19 cellular contexts compared by ENCODE assay signal in the genomic region with DNA sequence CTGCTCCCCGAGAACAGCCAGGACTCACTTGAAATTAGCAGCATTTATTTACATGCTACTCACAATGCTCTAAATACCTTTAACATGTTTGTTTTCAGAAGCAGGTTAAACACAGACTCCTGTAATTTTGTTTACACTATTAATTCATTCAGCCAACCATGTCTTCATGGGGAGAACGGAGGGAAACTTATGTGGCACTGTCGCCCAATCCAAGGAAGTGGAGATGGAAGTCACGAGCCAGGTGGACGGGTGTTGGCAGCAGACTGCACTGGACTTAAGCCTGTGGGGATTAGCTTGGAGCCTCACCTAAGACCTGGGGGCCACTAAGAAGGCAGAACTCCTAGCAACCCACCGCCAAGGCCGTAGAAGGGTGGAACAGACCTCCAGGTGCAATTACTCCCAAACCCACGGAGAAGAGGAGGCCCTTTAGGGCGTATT. TPM values are rescaled to one million over a fixed set of nuclear protein-coding genes. Genes with fewer than 3 reads are reported as not detected.
DNase-seq lines count a peak whose midpoint lies in the region; ATAC-seq and TF ChIP-seq lines count a peak whose summit lies in the region.
"Had no signal": no experiment of that assay in that cellular context is flagged by ENCODE, and none has a peak within 500 bp of the region (broad histone marks: within the 10 kb centered on the region; RNA-seq: fewer than 3 reads in every experiment).

No MANE protein-coding gene starts in this region.

- CTCF ChIA-PET in PC-3 (lab: Charles Lee): no interaction called here

- H3K27me3 Mint-ChIP-seq in GM23338 (ENCODE audit: insufficient read depth, low read depth, poor library complexity) (peaks cover 21% of the 10 kb centered on the region), natural killer cell (ENCODE audit: low read depth in 2 of 2) (peaks cover 0 to 9% of the 10 kb centered on the region in 2 donors)

- H3K27me3 ChIP-seq in GM23338 (ENCODE audit: insufficient read depth): no peaks in the 10 kb centered on the region
- no peaks in the 10 kb centered on the region for H3K27me3 ChIP-seq in PC-3 (ENCODE audit: low read length)
- H3K27me3 ChIP-seq in lower lobe of right lung (ENCODE audit: low read depth): peaks cover 10% of the 10 kb centered on the region
- H3K27me3 ChIP-seq: BLaER1, brain microvascular endothelial cell had no signal

- H3K27ac ChIP-seq in GM23338 (ENCODE audit: low read depth) (peak overlapping the region; percentile 69; the same call in 1 of the 2 replicates), PC-3 (ENCODE audit: low read length) (no peak overlapping the region), lower lobe of right lung (no peak overlapping the region)
- H3K27ac ChIP-seq: BLaER1, brain microvascular endothelial cell had no signal

- H3K36me3 ChIP-seq in GM23338 (ENCODE audit: insufficient read depth) (peaks cover 11% of the 10 kb centered on the region; the same call in 1 of the 2 replicates), PC-3 (ENCODE audit: low read depth, low read length) (peaks cover 35% of the 10 kb centered on the region), lower lobe of right lung (no peaks in the 10 kb centered on the region)
- H3K36me3 ChIP-seq: brain microvascular endothelial cell had no signal

- H2AFZ ChIP-seq in GM23338 (no peak overlapping the region), PC-3 (ENCODE audit: low read length) (no peak overlapping the region)

- POLR2A ChIA-PET in PC-3 (lab: Charles Lee; ENCODE audit: unreplicated experiment): no interaction called here

- H3K9me2 ChIP-seq in GM23338 (ENCODE audit: insufficient read depth): no peaks in the 10 kb centered on the region
- H3K9me2 ChIP-seq in PC-3 (replicated peaks; ENCODE audit: low read length): no peaks in the 10 kb centered on the region

- peak; percentile 68 for DNase-seq in DMS53 (lab: John Stamatoyannopoulos, UW)
- no peak for DNase-seq in GM23338 (ENCODE audit: low spot score)
- DNase-seq in PC-3: no peak
- DNase-seq in lower lobe of right lung: peak; percentile 16
- no peak for DNase-seq in natural killer cell
- DNase-seq: activated CD8-positive, alpha-beta memory T cell treated with anti-CD3 and anti-CD28 coated beads, Interleukin-2, amount 50 U/mL, for 4 hours; brain microvascular endothelial cell; NCI-H1048; retina; stimulated activated CD4-positive, alpha-beta T cell treated with anti-CD3 and anti-CD28 coated beads, Interleukin-2, amount 100 ng/mL, for 24 hours; T-helper 1 cell had no signal

- no peak overlapping the region for H3K9ac ChIP-seq in PC-3 (ENCODE audit: low read length)
- H3K9ac ChIP-seq: BLaER1 had no signal

- no peak for ATAC-seq in GM23338
- ATAC-seq in PC-3: peak; percentile 6; the same call in 1 of the 2 replicates
- no peak for ATAC-seq in lower lobe of right lung
- ATAC-seq in natural killer cell: no peak
- no peak for ATAC-seq in GM21515 (IDR thresholded peaks at IDR 0.05; ENCODE audit: unreplicated experiment)
- ATAC-seq in GM21367 (IDR thresholded peaks at IDR 0.05; ENCODE audit: unreplicated experiment): no peak

- H3K4me3 Mint-ChIP-seq in GM23338: no peak overlapping the region
- no peak overlapping the region for H3K4me3 Mint-ChIP-seq in natural killer cell
- H3K4me3 Mint-ChIP-seq: activated naive CD4-positive, alpha-beta T cell treated with anti-CD3 and anti-CD28 coated beads, Interleukin-2, amount 50 U/mL, for 24 hours; memory B cell had no signal

- H3K4me3 ChIP-seq in GM23338 (no peak overlapping the region), PC-3 (ENCODE audit: low read length) (no peak overlapping the region), lower lobe of right lung (no peak overlapping the region)
- H3K4me3 ChIP-seq: BLaER1, HAP-1 had no signal

- peaks cover 39% of the 10 kb centered on the region for H3K36me3 Mint-ChIP-seq in GM23338 (ENCODE audit: low read depth)
- H3K36me3 Mint-ChIP-seq in natural killer cell: no peaks in the 10 kb centered on the region
- H3K36me3 Mint-ChIP-seq: activated naive CD4-positive, alpha-beta T cell treated with anti-CD3 and anti-CD28 coated beads, Interleukin-2, amount 50 U/mL, for 24 hours; memory B cell had no signal

- H3K4me1 Mint-ChIP-seq in GM23338 (peaks cover 37% of the 10 kb centered on the region), natural killer cell (peaks cover 4 to 5% of the 10 kb centered on the region in 2 donors)
- H3K4me1 Mint-ChIP-seq: activated naive CD4-positive, alpha-beta T cell treated with anti-CD3 and anti-CD28 coated beads, Interleukin-2, amount 50 U/mL, for 24 hours had no signal

- intact Hi-C loops in PC-3 (cut with micrococcal nuclease) (loop anchor here (5.0 kb wide), 1 partner anchor 208 kb away; a partner anchor contains a TSS), lower lobe of right lung (cut with DNase I) (loop anchor here (10.0 kb wide), 1 partner anchor 91 kb away; no protein-coding TSS in a partner anchor), natural killer cell (cut with micrococcal nuclease) (no loop called here)

- H3K4me1 ChIP-seq in GM23338 (ENCODE audit: insufficient read depth): peaks cover 12% of the 10 kb centered on the region; the same call in 1 of the 2 replicates
- H3K4me1 ChIP-seq in PC-3 (ENCODE audit: insufficient read depth, low read length): 0 out of 2 replicates have a peak, but pooled peaks cover 3% of the 10 kb centered on the region
- H3K4me1 ChIP-seq in lower lobe of right lung: no peaks in the 10 kb centered on the region
- H3K4me1 ChIP-seq: HAP-1 had no signal

- no TSS peak for BruUV-seq in PC-3 (replicated peaks; lab: Mats Ljungman, UMichigan)

- H3K27ac Mint-ChIP-seq in GM23338: peak overlapping the region; percentile 4; the same call in 1 of the 2 replicates
- no peak overlapping the region for H3K27ac Mint-ChIP-seq in natural killer cell
- H3K27ac Mint-ChIP-seq: activated naive CD4-positive, alpha-beta T cell treated with anti-CD3 and anti-CD28 coated beads, Interleukin-2, amount 50 U/mL, for 24 hours; memory B cell had no signal

- H3K9me3 ChIP-seq in PC-3 (ENCODE audit: low read length): no peaks in the 10 kb centered on the region
- H3K9me3 ChIP-seq in lower lobe of right lung: no peaks in the 10 kb centered on the region
- H3K9me3 ChIP-seq: BLaER1, HAP-1 had no signal

- TF ChIP-seq CTCF in GM23338 (conservative IDR thresholded peaks at IDR 0.05; ENCODE audit: low read depth in 2 of 2) (no peak), PC-3 (conservative IDR thresholded peaks at IDR 0.05; ENCODE audit: low read depth, low read length) (no peak), lower lobe of right lung (IDR thresholded peaks at IDR 0.05) (no peak), natural killer cell (IDR thresholded peaks at IDR 0.05) (no peak)

- H3K4me2 ChIP-seq in GM23338 (no peak overlapping the region), PC-3 (ENCODE audit: low read length) (no peak overlapping the region)
- H3K4me2 ChIP-seq: BLaER1 had no signal

- H4K20me1 ChIP-seq in GM23338 (replicated peaks; ENCODE audit: insufficient read depth): no peaks in the 10 kb centered on the region
- H4K20me1 ChIP-seq in PC-3 (ENCODE audit: low read length): no peaks in the 10 kb centered on the region

- 0 out of 2 replicates have a peak, but pooled peaks cover 23% of the 10 kb centered on the region for H3F3A ChIP-seq in GM23338 (replicated peaks; ENCODE audit: low read depth)
- H3F3A ChIP-seq in PC-3 (ENCODE audit: low read length, unreplicated experiment): peaks cover 7% of the 10 kb centered on the region

- H3K9me3 Mint-ChIP-seq in GM23338: no peaks in the 10 kb centered on the region
- H3K9me3 Mint-ChIP-seq in natural killer cell: no peaks in the 10 kb centered on the region
- H3K9me3 Mint-ChIP-seq: activated naive CD4-positive, alpha-beta T cell treated with anti-CD3 and anti-CD28 coated beads, Interleukin-2, amount 50 U/mL, for 24 hours; memory B cell had no signal

- no peaks in the 10 kb centered on the region for H3K79me2 ChIP-seq in GM23338 (replicated peaks; ENCODE audit: insufficient read depth)
- no peaks in the 10 kb centered on the region for H3K79me2 ChIP-seq in PC-3 (ENCODE audit: low read length)

TF ChIP-seq in GM23338, 12 proteins besides CTCF, POLR2A, EP300 and RAD21 (continues in another document):
- no peak for TF ChIP-seq JUNB (IDR thresholded peaks at IDR 0.05; ENCODE audit: unreplicated experiment)
- TF ChIP-seq EZH2phosphoT487 (IDR thresholded peaks at IDR 0.05; ENCODE audit: unreplicated experiment): no peak
- TF ChIP-seq, protein P1, sequence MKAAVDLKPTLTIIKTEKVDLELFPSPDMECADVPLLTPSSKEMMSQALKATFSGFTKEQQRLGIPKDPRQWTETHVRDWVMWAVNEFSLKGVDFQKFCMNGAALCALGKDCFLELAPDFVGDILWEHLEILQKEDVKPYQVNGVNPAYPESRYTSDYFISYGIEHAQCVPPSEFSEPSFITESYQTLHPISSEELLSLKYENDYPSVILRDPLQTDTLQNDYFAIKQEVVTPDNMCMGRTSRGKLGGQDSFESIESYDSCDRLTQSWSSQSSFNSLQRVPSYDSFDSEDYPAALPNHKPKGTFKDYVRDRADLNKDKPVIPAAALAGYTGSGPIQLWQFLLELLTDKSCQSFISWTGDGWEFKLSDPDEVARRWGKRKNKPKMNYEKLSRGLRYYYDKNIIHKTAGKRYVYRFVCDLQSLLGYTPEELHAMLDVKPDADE (IDR thresholded peaks at IDR 0.05): no peak
- TF ChIP-seq CREB1 (CRISPR knock-in tag; IDR thresholded peaks at IDR 0.05; ENCODE audit: low read depth): no peak
- no peak for TF ChIP-seq ZNF331 (CRISPR knock-in tag; IDR thresholded peaks at IDR 0.05; ENCODE audit: low read depth)

RNA-seq across cellular contexts. Expression of a gene that starts 8.8 kb away (rescaled TPM):
- 4.0 and 5.1 TPM in 2 replicates for total RNA-seq in GM23338 (2014; rRNA removed; shearing (Covaris generic))
- polyA plus RNA-seq in GM23338 (2016; fragmentation: Nextera tagmentation; extraction: Ambion mirVana): 0.15 and 0.73 TPM in 2 replicates
- total RNA-seq in PC-3 (2014; rRNA removed) (0.29 and 0.46 TPM in 2 replicates), lower lobe of right lung (not detected), natural killer cell (not detected)
- total RNA-seq: RPMI7951 had no signal
- polyA plus RNA-seq: neural cell had no signal

RNA-seq across cellular contexts. Expression of a gene that starts 23.4 kb away (rescaled TPM):
- 27.1 and 28.4 TPM in 2 replicates for total RNA-seq in GM23338 (2014; rRNA removed; shearing (Covaris generic))
- 13.5 and 14.1 TPM in 2 replicates for polyA plus RNA-seq in GM23338 (2016; fragmentation: Nextera tagmentation; extraction: Ambion mirVana)
- total RNA-seq in PC-3 (2014; rRNA removed): 25.0 and 28.5 TPM in 2 replicates
- 0.89 TPM for total RNA-seq in lower lobe of right lung
- 1 to 10 TPM in 2 of 3 donors, under 1 TPM in 1; 0.53 to 1.3 (median 1.1) TPM for total RNA-seq in natural killer cell

RNA-seq across cellular contexts. Expression of a gene that starts 24.9 kb away (rescaled TPM):
- total RNA-seq in GM23338 (2014; rRNA removed; shearing (Covaris generic)): 196 and 203 TPM in 2 replicates
- 52.5 and 61.6 TPM in 2 replicates for polyA plus RNA-seq in GM23338 (2016; fragmentation: Nextera tagmentation; extraction: Ambion mirVana)
- 227 and 292 TPM in 2 replicates for total RNA-seq in PC-3 (2014; rRNA removed)
- total RNA-seq in lower lobe of right lung: 108 TPM
- total RNA-seq in natural killer cell: 100 to 1,000 TPM; 135 to 178 (median 164) TPM

RNA-seq across cellular contexts. Expression of a gene that starts 44.0 kb away (rescaled TPM):
- 4.9 and 14.4 TPM in 2 replicates for total RNA-seq in GM23338 (2014; rRNA removed; shearing (Covaris generic))
- polyA plus RNA-seq in GM23338 (2016; fragmentation: Nextera tagmentation; extraction: Ambion mirVana): 4.3 and 6.8 TPM in 2 replicates
- total RNA-seq in PC-3 (2014; rRNA removed) (2.8 and 4.1 TPM in 2 replicates), lower lobe of right lung (not detected), natural killer cell (not detected)

Comparison
In these comparisons a context has a peak if more than half of its experiments do, and no peak if none do; other contexts are left out.
1. DNase-seq: peak in DMS53 (single experiment) and lower lobe of right lung (single experiment); none in GM23338 (single experiment), PC-3 (single experiment) and natural killer cell (single experiment).
2. RNA of a gene that starts 23.4 kb away (total RNA-seq): 27.1 to 28.4 TPM in GM23338 and 25.0 to 28.5 TPM in PC-3; 0.53 to 1.3 TPM in natural killer cell and 0.89 TPM in lower lobe of right lung (single experiment); every median in the first group is over 10 times any median in the second.